ENCODE assay signal across 21 cellular contexts in the genomic region with DNA sequence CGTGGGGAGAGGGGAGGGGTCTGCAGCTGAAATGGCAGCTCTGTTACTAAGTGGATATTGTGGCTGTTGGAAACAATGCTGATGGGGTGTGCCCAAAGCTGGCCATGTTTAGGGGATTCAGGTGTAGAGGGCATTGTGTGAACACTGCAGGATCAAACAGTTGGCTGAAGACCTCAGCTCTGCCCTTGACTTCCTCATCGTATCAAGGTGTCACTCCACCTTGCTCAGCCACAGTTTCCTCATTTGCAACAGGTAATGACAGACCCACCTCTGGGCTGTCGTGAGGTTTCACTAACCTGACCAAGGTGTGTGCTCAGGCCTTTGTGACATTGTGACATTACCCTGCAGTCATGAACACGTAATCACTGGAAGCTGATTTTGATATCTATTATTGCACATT.
"Had no signal": no experiment of that assay in that cellular context is flagged by ENCODE, and none has a peak within 500 bp of the region (broad histone marks: within the 10 kb centered on the region; RNA-seq: fewer than 3 reads in every experiment).

No MANE protein-coding gene starts in this region.

- ATAC-seq: gastrocnemius medialis; heart right ventricle; left cardiac atrium; left lung; left ventricle myocardium superior; lower lobe of right lung; naive thymus-derived CD4-positive, alpha-beta T cell had no signal

- H3K27ac Mint-ChIP-seq: endodermal cell; naive thymus-derived CD4-positive, alpha-beta T cell had no signal

- H3K4me3 Mint-ChIP-seq: endodermal cell; naive thymus-derived CD4-positive, alpha-beta T cell had no signal

- H3K9me3 Mint-ChIP-seq: endodermal cell had no signal

- DNase-seq: dermis blood vessel endothelial cell; dorsolateral prefrontal cortex; effector CD4-positive, alpha-beta T cell; effector memory CD4-positive, alpha-beta T cell; endodermal cell; erythroblast; esophagus squamous epithelium; foreskin fibroblast; foreskin melanocyte; gastrocnemius medialis; glutamatergic neuron; head of caudate nucleus; heart right ventricle; hippocampal formation; left cardiac atrium; left lung; left ventricle myocardium superior; lower lobe of right lung; mesendoderm; midbrain; naive thymus-derived CD4-positive, alpha-beta T cell had no signal
